In the genomic region with DNA sequence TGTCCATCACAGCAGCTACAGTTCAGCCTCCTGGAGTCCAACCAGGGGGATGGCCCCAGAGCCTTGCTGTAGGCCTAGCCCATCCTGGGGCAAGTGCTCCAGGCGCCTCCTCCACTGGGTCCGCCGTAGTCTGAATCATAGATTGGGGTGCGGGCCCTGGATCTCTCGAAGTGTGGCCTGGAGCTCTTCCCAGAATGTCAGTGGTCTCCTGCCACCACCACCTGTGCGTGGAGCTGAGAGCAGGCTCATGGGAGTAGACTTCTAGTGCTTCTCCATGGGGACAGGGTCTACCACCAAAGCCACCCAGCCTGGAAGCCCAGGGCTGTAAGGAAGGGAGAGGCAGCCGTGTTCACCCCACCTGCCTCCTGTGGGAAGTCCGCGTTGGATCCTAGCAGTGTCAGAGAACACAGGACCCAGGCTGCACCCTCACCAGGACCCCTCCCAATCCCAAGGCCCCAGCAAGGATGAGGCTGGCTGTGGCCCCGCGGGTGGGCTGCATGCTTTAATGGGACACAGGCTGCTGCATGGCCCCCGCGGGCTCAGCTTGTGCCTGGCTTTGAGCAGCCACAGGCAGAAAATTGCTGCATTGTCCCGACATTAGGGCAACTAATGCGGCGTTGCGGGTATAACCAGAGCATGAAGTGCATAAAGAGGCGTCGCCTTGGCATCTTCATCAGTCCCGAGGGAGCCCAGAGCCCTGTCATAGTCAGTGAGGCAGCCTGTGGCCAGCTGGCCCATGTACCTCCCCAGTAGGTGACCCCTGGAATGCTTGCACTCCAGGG, we compare ENCODE assay signal across 21 cellular contexts. TPM values are rescaled to one million over a fixed set of nuclear protein-coding genes. Genes with fewer than 3 reads are reported as not detected.
DNase-seq lines count a peak whose midpoint lies in the region; ATAC-seq and TF ChIP-seq lines count a peak whose summit lies in the region.
"Had no signal": no experiment of that assay in that cellular context is flagged by ENCODE, and none has a peak within 500 bp of the region (broad histone marks: within the 10 kb centered on the region; RNA-seq: fewer than 3 reads in every experiment).

No MANE protein-coding gene starts in this region.

- no peak for ATAC-seq in GM21367 (IDR thresholded peaks at IDR 0.05; ENCODE audit: unreplicated experiment)
- ATAC-seq: CD8-positive, alpha-beta T cell; HepG2; PC-3 had no signal

- H3K4me3 Mint-ChIP-seq in brain: peak overlapping the region in 3 of 5 experiments; percentile 30 to 81 (median 47)
- H3K4me3 Mint-ChIP-seq: CD8-positive, alpha-beta T cell had no signal

- H3K36me3 ChIP-seq in iPS-18a (ENCODE audit: control insufficient read depth, low read depth, low read length) (no peaks in the 10 kb centered on the region), osteoblast (ENCODE audit: insufficient read depth, low read length) (no peaks in the 10 kb centered on the region)
- H3K36me3 ChIP-seq: BE2C had no signal

- no peak overlapping the region for H3K9ac ChIP-seq in iPS-18a (ENCODE audit: low read length)

- H3K79me2 ChIP-seq in osteoblast (ENCODE audit: insufficient read depth, low read length): no peaks in the 10 kb centered on the region

- peaks cover 63% of the 10 kb centered on the region for H3K4me1 Mint-ChIP-seq in brain

- H3K4me1 ChIP-seq in iPS-18a (ENCODE audit: control insufficient read depth, low read depth, low read length) (peaks cover 49% of the 10 kb centered on the region), osteoblast (ENCODE audit: insufficient read depth, low read length) (peaks cover 4% of the 10 kb centered on the region)
- H3K4me1 ChIP-seq: BE2C had no signal

- H3K27ac ChIP-seq in iPS-18a (ENCODE audit: low read length) (no peak overlapping the region), osteoblast (ENCODE audit: low read depth, low read length) (no peak overlapping the region)
- H3K27ac ChIP-seq: 22Rv1, SK-N-MC had no signal

- H3K4me2 ChIP-seq in osteoblast (ENCODE audit: insufficient read depth, low read length): no peak overlapping the region

- H3K4me3 ChIP-seq in iPS-18a (ENCODE audit: low read length) (peak overlapping the region; percentile 86), osteoblast (ENCODE audit: insufficient read depth, low read length) (no peak overlapping the region)

- H3K9me3 ChIP-seq in iPS-18a (ENCODE audit: control insufficient read depth, low read depth, low read length): no peaks in the 10 kb centered on the region
- no peaks in the 10 kb centered on the region for H3K9me3 ChIP-seq in osteoblast (ENCODE audit: low read depth, low read length)
- H3K9me3 ChIP-seq: BE2C had no signal

- no peak overlapping the region for H3K27ac Mint-ChIP-seq in brain
- H3K27ac Mint-ChIP-seq: CD8-positive, alpha-beta T cell had no signal

- H2AFZ ChIP-seq in osteoblast (ENCODE audit: low read length): no peak overlapping the region

- peaks cover 7% of the 10 kb centered on the region for H4K20me1 ChIP-seq in osteoblast (ENCODE audit: insufficient read depth, low read length)

- peaks cover 0 to 5% (median 0%) of the 10 kb centered on the region in 5 experiments for H3K9me3 Mint-ChIP-seq in brain
- H3K9me3 Mint-ChIP-seq: CD8-positive, alpha-beta T cell had no signal

- DNase-seq in DMS79 treated with DMSO at 0.1 percent for 48 hours (lab: John Stamatoyannopoulos, UW) (peak; percentile 12), DMS79 (lab: John Stamatoyannopoulos, UW) (no peak), osteoblast (ENCODE audit: insufficient read length, low spot score, missing footprints) (peak; percentile 85), cerebellar nuclear complex (lab: John Stamatoyannopoulos, UW) (no peak), NCI-H748 treated with DMSO at 0.1 percent for 48 hours (lab: John Stamatoyannopoulos, UW) (no peak)
- DNase-seq: BE2C; CD8-positive, alpha-beta T cell; GDM1; KG1; NCI-H1436 treated with DMSO at 0.1 percent for 48 hours; NCI-H2081 treated with DMSO at 0.1 percent for 48 hours; NCI-H510A; NCI-H82; PC-3 had no signal

- TF ChIP-seq CTCF in brain (conservative IDR thresholded peaks at IDR 0.05) (no peak), osteoblast (IDR thresholded peaks at IDR 0.05; ENCODE audit: extremely low read depth, low read depth, low read length) (no peak)

- H3K27me3 Mint-ChIP-seq in brain: peaks cover 68% of the 10 kb centered on the region

- H3K36me3 Mint-ChIP-seq in brain: no peaks in the 10 kb centered on the region
- H3K36me3 Mint-ChIP-seq: CD8-positive, alpha-beta T cell had no signal

- H3K27me3 ChIP-seq in iPS-18a (ENCODE audit: control insufficient read depth, insufficient read depth, low read length) (peaks cover 18% of the 10 kb centered on the region), osteoblast (ENCODE audit: insufficient read depth, low read length) (peaks cover 68% of the 10 kb centered on the region)

RNA-seq across cellular contexts. Expression of a gene that starts 0.7 kb away (rescaled TPM):
- not detected for polyA plus RNA-seq in brain (ENCODE audit: insufficient read depth, low read depth, low replicate concordance)
- total RNA-seq in osteoblast: not detected in 2 replicates
- total RNA-seq: CD8-positive, alpha-beta T cell; H4; HepG2; PC-3 had no signal
- polyA plus RNA-seq: HepG2 had no signal

RNA-seq across cellular contexts. Expression of a gene that starts 7.5 kb away (rescaled TPM):
- 68.0 TPM for polyA plus RNA-seq in brain (ENCODE audit: insufficient read depth, low read depth, low replicate concordance)
- 60.8 and 63.6 TPM in 2 replicates for total RNA-seq in osteoblast

RNA-seq across cellular contexts. Expression of a gene that starts 17.7 kb away (rescaled TPM):
- 4.4 TPM for polyA plus RNA-seq in brain (ENCODE audit: insufficient read depth, low read depth, low replicate concordance)
- total RNA-seq in osteoblast: 2.9 and 4.0 TPM in 2 replicates

RNA-seq across cellular contexts. Expression of a gene that starts 37.3 kb away (rescaled TPM):
- polyA plus RNA-seq in brain (ENCODE audit: insufficient read depth, low read depth, low replicate concordance): 0.41 TPM
- total RNA-seq in osteoblast: 10.6 and 42.7 TPM in 2 replicates

RNA-seq across cellular contexts. Expression of a gene that starts 43.8 kb away (rescaled TPM):
- 808 TPM for polyA plus RNA-seq in brain (ENCODE audit: insufficient read depth, low read depth, low replicate concordance)
- 93.0 and 99.3 TPM in 2 replicates for total RNA-seq in osteoblast

Comparison
In these comparisons a context has a peak if more than half of its experiments do, and no peak if none do; other contexts are left out.
1. DNase-seq: peak in DMS79 treated with DMSO at 0.1 percent for 48 hours (single experiment) and osteoblast (single experiment); none in DMS79 (single experiment), cerebellar nuclear complex (0 of 2) and NCI-H748 treated with DMSO at 0.1 percent for 48 hours (single experiment).